22 cellular contexts compared by ENCODE assay signal in genomic region chr11:12363373-12363772, GRCh38. TPM values are rescaled to one million over a fixed set of nuclear protein-coding genes. Genes with fewer than 3 reads are reported as not detected.
DNase-seq lines count a peak whose midpoint lies in the region; ATAC-seq and TF ChIP-seq lines count a peak whose summit lies in the region.
"Had no signal": no experiment of that assay in that cellular context is flagged by ENCODE, and none has a peak within 500 bp of the region (broad histone marks: within the 10 kb centered on the region; RNA-seq: fewer than 3 reads in every experiment).

No MANE protein-coding gene starts in this region.

- peaks cover 70% of the 10 kb centered on the region for H3K4me1 Mint-ChIP-seq in CD8-positive, alpha-beta T cell (ENCODE audit: low read depth)
- H3K4me1 Mint-ChIP-seq in T-helper 17 cell: peaks cover 22% of the 10 kb centered on the region
- peaks cover 51% of the 10 kb centered on the region for H3K4me1 Mint-ChIP-seq in activated CD4-positive, alpha-beta memory T cell treated with anti-CD3 and anti-CD28 coated beads for 36 hours (ENCODE audit: low read depth)

- H3K27me3 Mint-ChIP-seq in CD8-positive, alpha-beta T cell (ENCODE audit: low read depth): no peaks in the 10 kb centered on the region
- H3K27me3 Mint-ChIP-seq in T-helper 17 cell: no peaks in the 10 kb centered on the region
- H3K27me3 Mint-ChIP-seq in activated CD4-positive, alpha-beta memory T cell treated with anti-CD3 and anti-CD28 coated beads for 36 hours: no peaks in the 10 kb centered on the region

- CTCF ChIA-PET in CD8-positive, alpha-beta T cell (lab: Charles Lee): interaction anchor here (1.6 to 1.9 kb wide), 2 partner anchors 13 to 32 kb away, joined by 5 to 8 read pairs; partner anchors contain the start of gene PARVA
- CTCF ChIA-PET in activated CD4-positive, alpha-beta memory T cell treated with anti-CD3 and anti-CD28 coated beads for 36 hours (lab: Charles Lee): interaction anchor here (0.7 kb wide), 1 partner anchor 13 kb away, joined by 3 read pairs; no protein-coding TSS in a partner anchor

- intact Hi-C loops in CD8-positive, alpha-beta T cell (cut with DNase I, micrococcal nuclease): no loop called here
- intact Hi-C loops in mucosa of descending colon (cut with DNase I, micrococcal nuclease): no loop called here
- intact Hi-C loops in activated CD4-positive, alpha-beta memory T cell treated with anti-CD3 and anti-CD28 coated beads for 36 hours (cut with micrococcal nuclease): no loop called here

- TF ChIP-seq CTCF in CD8-positive, alpha-beta T cell (IDR thresholded peaks at IDR 0.05): no peak
- TF ChIP-seq CTCF in mucosa of descending colon (IDR thresholded peaks at IDR 0.05): no peak

- no peak overlapping the region for H3K4me3 ChIP-seq in CD8-positive, alpha-beta T cell (ENCODE audit: low read depth, low read length)
- no peak overlapping the region for H3K4me3 ChIP-seq in mucosa of descending colon
- H3K4me3 ChIP-seq: BLaER1, GM23248 had no signal

- no peak for DNase-seq in CD8-positive, alpha-beta T cell
- DNase-seq in T-helper 17 cell (no peak), mucosa of descending colon (no peak), T-helper 1 cell (no peak)
- DNase-seq in activated CD4-positive, alpha-beta memory T cell treated with anti-CD3 and anti-CD28 coated beads for 36 hours: no peak
- DNase-seq in central memory CD4-positive, alpha-beta T cell: no peak
- DNase-seq: DMS153; GM23248; H9; KBM-7; MV-4-11; NCI-H1105; NCI-H1436 treated with DMSO at 0.1 percent for 48 hours; NCI-H187 treated with DMSO at 0.1 percent for 48 hours; NCI-H446 treated with DMSO at 0.1 percent for 48 hours; NCI-H526; NCI-H82; NK-92 treated with Interleukin-12 subunit alpha and Interleukin-12 subunit beta, amount 100 ng/mL, for 24 hours; PC-3; SK-N-SH had no signal

- H3K4me3 Mint-ChIP-seq in CD8-positive, alpha-beta T cell: peak overlapping the region; percentile 11
- H3K4me3 Mint-ChIP-seq in T-helper 17 cell: peak overlapping the region; percentile 62
- no peak overlapping the region for H3K4me3 Mint-ChIP-seq in activated CD4-positive, alpha-beta memory T cell treated with anti-CD3 and anti-CD28 coated beads for 36 hours
- H3K4me3 Mint-ChIP-seq: H9 had no signal

- H3K9me3 ChIP-seq in CD8-positive, alpha-beta T cell (ENCODE audit: low read length): no peaks in the 10 kb centered on the region
- H3K9me3 ChIP-seq in T-helper 17 cell (ENCODE audit: control insufficient read depth, low read length, poor library complexity, severe bottlenecking): no peaks in the 10 kb centered on the region
- no peaks in the 10 kb centered on the region for H3K9me3 ChIP-seq in mucosa of descending colon
- H3K9me3 ChIP-seq: BLaER1, SK-N-SH had no signal

- H3K27ac ChIP-seq in CD8-positive, alpha-beta T cell (ENCODE audit: low read depth, low read length): no peak overlapping the region
- H3K27ac ChIP-seq: BLaER1, GM23248 had no signal

- H3K36me3 ChIP-seq in CD8-positive, alpha-beta T cell (ENCODE audit: insufficient read depth, low read length): no peaks in the 10 kb centered on the region
- H3K36me3 ChIP-seq in mucosa of descending colon (ENCODE audit: low read depth): no peaks in the 10 kb centered on the region
- H3K36me3 ChIP-seq: BLaER1 had no signal

- no peaks in the 10 kb centered on the region for H3K27me3 ChIP-seq in CD8-positive, alpha-beta T cell (ENCODE audit: insufficient read depth, low read length)
- H3K27me3 ChIP-seq: BLaER1 had no signal

- POLR2A ChIA-PET in CD8-positive, alpha-beta T cell (lab: Charles Lee): interaction anchor here (4.6 kb wide), 1 partner anchor 13 kb away, joined by 14 read pairs; the partner anchor contains the start of gene PARVA
- POLR2A ChIA-PET in activated CD4-positive, alpha-beta memory T cell treated with anti-CD3 and anti-CD28 coated beads for 36 hours (lab: Charles Lee): no interaction called here

- H3K36me3 Mint-ChIP-seq in CD8-positive, alpha-beta T cell: peaks cover 16% of the 10 kb centered on the region
- no peaks in the 10 kb centered on the region for H3K36me3 Mint-ChIP-seq in T-helper 17 cell (ENCODE audit: low read depth)
- peaks cover 5% of the 10 kb centered on the region for H3K36me3 Mint-ChIP-seq in activated CD4-positive, alpha-beta memory T cell treated with anti-CD3 and anti-CD28 coated beads for 36 hours

- peaks cover 12% of the 10 kb centered on the region for H3K9me3 Mint-ChIP-seq in CD8-positive, alpha-beta T cell
- H3K9me3 Mint-ChIP-seq in activated CD4-positive, alpha-beta memory T cell treated with anti-CD3 and anti-CD28 coated beads for 36 hours: peaks cover 10% of the 10 kb centered on the region

- H3K4me1 ChIP-seq in CD8-positive, alpha-beta T cell (ENCODE audit: insufficient read depth, low read length): peaks cover 37% of the 10 kb centered on the region
- H3K4me1 ChIP-seq in mucosa of descending colon (ENCODE audit: low read depth): peaks cover 2% of the 10 kb centered on the region
- H3K4me1 ChIP-seq: BLaER1 had no signal

- H3K27ac Mint-ChIP-seq in CD8-positive, alpha-beta T cell: peak overlapping the region; percentile 88
- H3K27ac Mint-ChIP-seq in T-helper 17 cell: peak overlapping the region; percentile 86
- no peak overlapping the region for H3K27ac Mint-ChIP-seq in activated CD4-positive, alpha-beta memory T cell treated with anti-CD3 and anti-CD28 coated beads for 36 hours

- ATAC-seq in CD8-positive, alpha-beta T cell: no peak
- ATAC-seq in T-helper 17 cell (no peak), mucosa of descending colon (peak; percentile 54), HG02678 (IDR thresholded peaks at IDR 0.05; ENCODE audit: unreplicated experiment) (no peak)
- ATAC-seq: PC-3 had no signal

RNA-seq across cellular contexts. Expression of gene PARVA, which starts 14.0 kb away (rescaled TPM):
- under 1 TPM; 0.06 to 0.24 TPM for total RNA-seq in CD8-positive, alpha-beta T cell
- total RNA-seq in T-helper 17 cell (1 to 10 TPM in 1 of 2 donors, under 1 TPM in 1; 0.16 to 1.8 TPM), mucosa of descending colon (100 to 1,000 TPM in 1 of 3 donors, 10 to 100 TPM in 2; 55.7 to 191 (median 57.1) TPM)
- total RNA-seq in activated CD4-positive, alpha-beta memory T cell treated with anti-CD3 and anti-CD28 coated beads for 36 hours: under 1 TPM; 0.33 to 0.41 TPM

Comparison
In these comparisons a context has a peak if more than half of its experiments do, and no peak if none do; other contexts are left out.
1. RNA of gene PARVA, which starts 14.0 kb away (total RNA-seq): 55.7 to 191 TPM in mucosa of descending colon; 0.16 to 1.8 TPM in T-helper 17 cell, 0.33 to 0.41 TPM in activated CD4-positive, alpha-beta memory T cell treated with anti-CD3 and anti-CD28 coated beads for 36 hours and 0.06 to 0.24 TPM in CD8-positive, alpha-beta T cell; every median in the first group is over 10 times any median in the second.